ENCODE assay signal across 10 cellular contexts in genomic region chr4:83128235-83128929, GRCh38. TPM values are rescaled to one million over a fixed set of nuclear protein-coding genes. Genes with fewer than 3 reads are reported as not detected.
DNase-seq lines count a peak whose midpoint lies in the region; ATAC-seq and TF ChIP-seq lines count a peak whose summit lies in the region.
"Had no signal": no experiment of that assay in that cellular context is flagged by ENCODE, and none has a peak within 500 bp of the region (broad histone marks: within the 10 kb centered on the region; RNA-seq: fewer than 3 reads in every experiment).

No MANE protein-coding gene starts in this region.

- no peak overlapping the region for H3K4me3 Mint-ChIP-seq in activated naive CD8-positive, alpha-beta T cell treated with anti-CD3 and anti-CD28 coated beads, Interleukin-2, amount 50 U/mL, for 24 hours
- no peak overlapping the region for H3K4me3 Mint-ChIP-seq in endodermal cell

- H3K4me3 ChIP-seq in AG10803 (ENCODE audit: low read length) (no peak overlapping the region), endodermal cell (ENCODE audit: low read length) (no peak overlapping the region), heart right ventricle (no peak overlapping the region)

- H3K9me3 ChIP-seq in endodermal cell (ENCODE audit: control insufficient read depth, low read length): no peaks in the 10 kb centered on the region
- peaks cover 0 to 15% (median 0%) of the 10 kb centered on the region in 11 donors for H3K9me3 ChIP-seq in heart right ventricle

- H3K27ac ChIP-seq in endodermal cell (ENCODE audit: low read depth, low read length) (no peak overlapping the region), heart right ventricle (no peak overlapping the region)

- no peaks in the 10 kb centered on the region for H3K27me3 ChIP-seq in endodermal cell (ENCODE audit: control insufficient read depth, insufficient read depth, low read length, poor library complexity, severe bottlenecking)
- no peaks in the 10 kb centered on the region for H3K27me3 ChIP-seq in heart right ventricle

- intact Hi-C loops in left colon (cut with DNase I, micrococcal nuclease) (no loop called here), left cardiac atrium (cut with DNase I) (no loop called here), heart right ventricle (cut with DNase I) (no loop called here)

- peaks cover 33% of the 10 kb centered on the region for H3K4me1 Mint-ChIP-seq in activated naive CD8-positive, alpha-beta T cell treated with anti-CD3 and anti-CD28 coated beads, Interleukin-2, amount 50 U/mL, for 24 hours
- H3K4me1 Mint-ChIP-seq in endodermal cell: no peaks in the 10 kb centered on the region

- WGBS in endodermal cell (ENCODE audit: insufficient coverage in 1 of 2, insufficient read length in 1 of 2), 2 experiments: 88 to 98% methylated on average over 3 to 5 of the region's 5 CpGs
- WGBS in heart right ventricle, 2 donors: 82 to 83% methylated on average over 5 of the region's 5 CpGs

- H3K9me3 Mint-ChIP-seq in activated naive CD8-positive, alpha-beta T cell treated with anti-CD3 and anti-CD28 coated beads, Interleukin-2, amount 50 U/mL, for 24 hours: peaks cover under 1% of the 10 kb centered on the region
- peaks cover 30% of the 10 kb centered on the region for H3K9me3 Mint-ChIP-seq in endodermal cell

- no peak overlapping the region for H3K9ac ChIP-seq in endodermal cell (ENCODE audit: extremely low read depth, low read length, poor library complexity, severe bottlenecking)

- peak; percentile 50 for ATAC-seq in activated naive CD8-positive, alpha-beta T cell treated with anti-CD3 and anti-CD28 coated beads, Interleukin-2, amount 50 U/mL, for 24 hours
- ATAC-seq in left colon (peak; percentile 64), left cardiac atrium (no peak), heart right ventricle (no peak)

- H3K27me3 Mint-ChIP-seq in activated naive CD8-positive, alpha-beta T cell treated with anti-CD3 and anti-CD28 coated beads, Interleukin-2, amount 50 U/mL, for 24 hours: no peaks in the 10 kb centered on the region
- H3K27me3 Mint-ChIP-seq in endodermal cell (ENCODE audit: insufficient read depth): no peaks in the 10 kb centered on the region

- no peaks in the 10 kb centered on the region for H3K36me3 Mint-ChIP-seq in activated naive CD8-positive, alpha-beta T cell treated with anti-CD3 and anti-CD28 coated beads, Interleukin-2, amount 50 U/mL, for 24 hours (ENCODE audit: low read depth)
- no peaks in the 10 kb centered on the region for H3K36me3 Mint-ChIP-seq in endodermal cell (ENCODE audit: low read depth)

- H3K4me1 ChIP-seq in endodermal cell (ENCODE audit: control insufficient read depth, insufficient read depth, low read length) (no peaks in the 10 kb centered on the region), heart right ventricle (peaks cover 0 to 26% (median 0%) of the 10 kb centered on the region in 9 donors)
- H3K4me1 ChIP-seq: Caco-2 had no signal

- H3K27ac Mint-ChIP-seq in activated naive CD8-positive, alpha-beta T cell treated with anti-CD3 and anti-CD28 coated beads, Interleukin-2, amount 50 U/mL, for 24 hours: no peak overlapping the region
- H3K27ac Mint-ChIP-seq in endodermal cell: no peak overlapping the region

- TF ChIP-seq CTCF in AG10803 (conservative IDR thresholded peaks at IDR 0.05; ENCODE audit: low read length): no peak
- TF ChIP-seq CTCF in endodermal cell (conservative IDR thresholded peaks at IDR 0.05): no peak
- TF ChIP-seq CTCF in heart right ventricle (IDR thresholded peaks at IDR 0.05): no peak

- peak; percentile 94 for DNase-seq in AG10803 (ENCODE audit: low read depth)
- peak; percentile 90 for DNase-seq in LHCN-M2 (ENCODE audit: low read depth)
- DNase-seq in activated naive CD8-positive, alpha-beta T cell treated with anti-CD3 and anti-CD28 coated beads, Interleukin-2, amount 50 U/mL, for 24 hours: no peak
- no peak for DNase-seq in left colon
- DNase-seq in endodermal cell: no peak
- DNase-seq in left cardiac atrium: no peak
- DNase-seq in heart right ventricle: no peak
- DNase-seq in NCI-H446 (lab: John Stamatoyannopoulos, UW): no peak
- DNase-seq: Caco-2, NCI-H2081 had no signal

- H3K36me3 ChIP-seq in endodermal cell (ENCODE audit: control insufficient read depth, insufficient read depth, low read length) (no peaks in the 10 kb centered on the region), heart right ventricle (no peaks in the 10 kb centered on the region)

RNA-seq across cellular contexts. Expression of gene PLAC8, which starts 13.9 kb away (rescaled TPM):
- total RNA-seq in LHCN-M2 (2014; rRNA removed) (9.2 and 12.5 TPM in 2 replicates), left colon (1,000 to 10,000 TPM in 1 of 2 donors, 100 to 1,000 TPM in 1; 955 to 1,006 TPM), endodermal cell (1 to 10 TPM; 1.8 to 2.6 TPM), left cardiac atrium (1 to 10 TPM; 1.2 to 2.9 TPM), heart right ventricle (1 to 10 TPM in 3 of 10 donors, under 1 TPM in 7; 0.39 to 9.4 (median 0.66) TPM)
- 43.0 TPM for polyA plus RNA-seq in LHCN-M2 (2012)
- polyA plus RNA-seq in endodermal cell (2013, experiment 1 of 2): 0.39 TPM
- polyA plus RNA-seq in endodermal cell (2013, experiment 2 of 2): 2.6 TPM
- under 1 TPM; 0.51 to 0.64 TPM for polyA plus RNA-seq in heart right ventricle

Comparison
In these comparisons a context has a peak if more than half of its experiments do, and no peak if none do; other contexts are left out.
1. DNase-seq: peak in AG10803 (single experiment) and LHCN-M2 (single experiment); none in activated naive CD8-positive, alpha-beta T cell treated with anti-CD3 and anti-CD28 coated beads, Interleukin-2, amount 50 U/mL, for 24 hours (single experiment), left colon (0 of 2), endodermal cell (single experiment), left cardiac atrium (single experiment), heart right ventricle (0 of 2) and NCI-H446 (0 of 2).
2. ATAC-seq: peak in activated naive CD8-positive, alpha-beta T cell treated with anti-CD3 and anti-CD28 coated beads, Interleukin-2, amount 50 U/mL, for 24 hours (single experiment) and left colon (single experiment); none in left cardiac atrium (0 of 2) and heart right ventricle (0 of 8).
3. RNA of gene PLAC8, which starts 13.9 kb away (total RNA-seq): 955 to 1,006 TPM in left colon; 9.2 to 12.5 TPM in LHCN-M2, 1.2 to 2.9 TPM in left cardiac atrium, 1.8 to 2.6 TPM in endodermal cell and 0.39 to 9.4 TPM in heart right ventricle; every median in the first group is over 10 times any median in the second.